In the genomic region with DNA sequence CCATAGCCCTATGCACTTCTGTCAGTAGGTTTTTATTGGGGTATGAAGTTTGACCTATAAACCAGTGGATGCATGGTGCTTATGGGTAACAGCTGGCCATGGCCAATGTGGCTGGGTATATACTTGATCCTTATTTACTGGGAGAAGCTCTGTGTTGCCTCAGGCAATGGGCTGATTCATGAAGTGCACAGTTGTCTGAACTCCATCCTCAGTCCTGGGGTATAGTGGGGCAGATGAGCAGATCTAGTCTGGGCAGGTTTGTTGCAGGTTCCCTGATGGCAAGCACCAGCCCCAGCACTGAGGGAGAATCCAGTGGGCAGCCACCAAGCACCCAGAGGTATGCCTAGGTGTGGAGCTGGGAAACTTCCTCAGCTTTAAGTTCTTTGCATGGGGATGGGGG, we compare ENCODE assay signal across 8 cellular contexts.
"Had no signal": no experiment of that assay in that cellular context is flagged by ENCODE, and none has a peak within 500 bp of the region (broad histone marks: within the 10 kb centered on the region; RNA-seq: fewer than 3 reads in every experiment).

No MANE protein-coding gene starts in this region.

- ATAC-seq: GM12878 had no signal

- H3K4me3 ChIP-seq: GM12878 had no signal

- DNase-seq: GDM1, GF-D8 had no signal

- FAIRE-seq: G401.6, GM12878, GM12891, GM12892, GM18507, GM19239 had no signal
